In the genomic region with DNA sequence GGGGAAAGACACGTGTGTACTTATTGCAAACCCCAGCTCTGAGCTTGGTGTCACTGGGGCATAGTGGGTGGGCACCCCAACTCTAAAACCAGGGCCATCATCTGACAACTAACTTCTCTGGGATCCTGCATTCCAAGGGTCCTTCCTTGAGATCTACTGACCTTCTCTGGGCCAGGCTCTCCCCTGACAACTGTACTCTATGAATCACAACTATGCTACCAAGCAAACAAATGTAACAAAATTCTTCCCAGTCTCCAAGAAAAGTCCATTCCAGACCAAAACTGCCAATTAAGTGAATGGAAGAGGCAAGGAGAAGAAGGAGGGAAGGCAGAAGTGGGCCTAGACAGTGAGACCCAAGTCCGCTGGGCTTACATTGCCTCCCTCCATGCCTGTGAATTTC, we compare ENCODE assay signal across 1 cellular context.
TF ChIP-seq lines count a peak whose summit lies in the region.

No MANE protein-coding gene starts in this region.

TF ChIP-seq in H1, 55 proteins besides CTCF, POLR2A, EP300 and RAD21:
- no peak for TF ChIP-seq CBX5 (IDR thresholded peaks at IDR 0.05; ENCODE audit: low read depth, low read length)
- no peak for TF ChIP-seq PHF8 (conservative IDR thresholded peaks at IDR 0.05; ENCODE audit: low read depth, low read length)
- TF ChIP-seq, protein P1, sequence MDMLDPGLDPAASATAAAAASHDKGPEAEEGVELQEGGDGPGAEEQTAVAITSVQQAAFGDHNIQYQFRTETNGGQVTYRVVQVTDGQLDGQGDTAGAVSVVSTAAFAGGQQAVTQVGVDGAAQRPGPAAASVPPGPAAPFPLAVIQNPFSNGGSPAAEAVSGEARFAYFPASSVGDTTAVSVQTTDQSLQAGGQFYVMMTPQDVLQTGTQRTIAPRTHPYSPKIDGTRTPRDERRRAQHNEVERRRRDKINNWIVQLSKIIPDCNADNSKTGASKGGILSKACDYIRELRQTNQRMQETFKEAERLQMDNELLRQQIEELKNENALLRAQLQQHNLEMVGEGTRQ (IDR thresholded peaks at IDR 0.05; ENCODE audit: low read length): no peak
- no peak for TF ChIP-seq RFX5 (IDR thresholded peaks at IDR 0.05; ENCODE audit: borderline replicate concordance, low read depth, low read length)
- no peak for TF ChIP-seq SP1 (IDR thresholded peaks at IDR 0.05; ENCODE audit: low read depth, low read length)
- no peak for TF ChIP-seq SUZ12 (IDR thresholded peaks at IDR 0.05; ENCODE audit: low read length)
- TF ChIP-seq SRF (IDR thresholded peaks at IDR 0.05; ENCODE audit: low read depth, low read length): no peak
- no peak for TF ChIP-seq ATF2 (IDR thresholded peaks at IDR 0.05; ENCODE audit: low read length)
- TF ChIP-seq NANOG (IDR thresholded peaks at IDR 0.05; ENCODE audit: insufficient read depth, low read depth, low read length, poor library complexity, severe bottlenecking): no peak
- no peak for TF ChIP-seq BACH1 (IDR thresholded peaks at IDR 0.05; ENCODE audit: low read length)
- TF ChIP-seq EGR1 (IDR thresholded peaks at IDR 0.05; ENCODE audit: borderline replicate concordance, low read depth, low read length): no peak
- no peak for TF ChIP-seq TBP (IDR thresholded peaks at IDR 0.05; ENCODE audit: low read depth, low read length)
- TF ChIP-seq KDM4A (IDR thresholded peaks at IDR 0.05; ENCODE audit: low read depth, low read length, severe bottlenecking): no peak
